9 cellular contexts compared by ENCODE assay signal in the genomic region with DNA sequence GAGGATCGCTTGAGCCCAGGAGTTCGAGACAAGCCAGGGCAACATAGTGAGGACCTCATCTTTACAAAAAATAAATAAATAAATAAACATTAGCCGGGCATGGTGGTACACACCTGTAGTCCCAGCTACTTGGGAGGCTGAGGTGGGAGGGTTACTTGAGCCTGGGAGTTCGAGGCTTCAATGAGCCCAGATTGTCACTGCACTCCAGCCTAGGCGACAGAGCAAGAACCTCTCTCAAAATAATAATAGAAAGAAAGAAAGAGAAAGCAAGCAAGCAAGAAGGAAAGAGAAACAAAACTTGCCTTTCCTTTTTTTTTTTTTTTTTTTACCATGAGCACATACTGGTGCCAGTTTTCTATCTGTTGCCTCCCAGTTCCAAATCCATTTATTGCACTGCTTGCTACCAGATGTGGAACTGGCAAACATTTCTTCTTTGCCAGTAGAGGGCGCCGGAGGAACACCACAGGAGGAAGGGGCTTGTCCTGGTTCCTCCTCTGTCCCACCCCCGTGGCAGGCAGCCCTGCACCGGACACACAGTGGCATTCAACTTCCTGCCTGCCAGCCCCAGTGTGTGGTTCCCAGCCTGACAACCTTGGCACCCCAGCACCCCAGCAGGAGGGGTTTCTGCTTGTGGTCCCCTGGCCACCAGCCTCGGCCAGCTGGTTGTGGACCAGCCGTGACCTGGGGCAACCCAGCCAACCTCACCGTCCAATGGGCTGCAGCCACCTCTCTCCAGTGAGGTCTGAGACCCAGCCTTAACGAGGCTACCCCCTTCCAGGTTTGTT. TPM values are rescaled to one million over a fixed set of nuclear protein-coding genes. Genes with fewer than 3 reads are reported as not detected.
DNase-seq lines count a peak whose midpoint lies in the region; ATAC-seq and TF ChIP-seq lines count a peak whose summit lies in the region.
"Not testable (repeated sequence)": the region's sequence is repeated elsewhere in the genome, so short reads cannot be mapped to it uniquely, and the experiment has no call there.
"Had no signal": no experiment of that assay in that cellular context is flagged by ENCODE, and none has a peak within 500 bp of the region (broad histone marks: within the 10 kb centered on the region; RNA-seq: fewer than 3 reads in every experiment).

No MANE protein-coding gene starts in this region.

- not testable (repeated sequence) for H3K4me3 ChIP-seq in HCT116 (replicated peaks in 1 of 2; ENCODE audit: low read depth in 1 of 2, low read length in 2 of 2); WERI-Rb-1 (ENCODE audit: low read depth, low read length); fibroblast of villous mesenchyme (ENCODE audit: low read depth, low read length)

- not testable (repeated sequence) for TF ChIP-seq POLR2A in HCT116 (IDR thresholded peaks at IDR 0.05; ENCODE audit: borderline replicate concordance, extremely low read depth, insufficient read depth, insufficient read length)

- not testable (repeated sequence) for H4K20me1 ChIP-seq in HCT116 (ENCODE audit: insufficient read depth)

- peak; percentile 59 for TF ChIP-seq RAD21 in HCT116 (IDR thresholded peaks at IDR 0.05; ENCODE audit: low read depth)

- not testable (repeated sequence) for H3K4me1 ChIP-seq in HCT116 (ENCODE audit: control insufficient read depth in 1 of 2, insufficient read depth in 2 of 2, low read length in 2 of 2)

- CTCF ChIA-PET in HCT116 (lab: Charles Lee), result not testable (repeated sequence)

- not testable (repeated sequence) for H3K27me3 Mint-ChIP-seq in nephron (ENCODE audit: low read depth)

- RAD21 ChIA-PET in HCT116 (lab: Charles Lee; ENCODE audit: low non-redundant PET in 1 of 2, low total read pairs in 2 of 2, uncharacterized antibody in 2 of 2, unreplicated experiment in 2 of 2), result not testable (repeated sequence)

- peak overlapping the region; percentile 79 to 83 (median 79) for H3K4me3 Mint-ChIP-seq in nephron

- peak; percentile 81 for ATAC-seq in HCT116

- intact Hi-C loops in HCT116 (cut with micrococcal nuclease), result not testable (repeated sequence)

- not testable (repeated sequence) for H3K9me3 Mint-ChIP-seq in nephron

- DNase-seq in Caki2 (ENCODE audit: low read depth) (peak; percentile 72), HCT116 (ENCODE audit: low read depth, low spot score) (peak; percentile 41), NCI-H524 treated with DMSO at 0.1 percent for 48 hours (lab: John Stamatoyannopoulos, UW) (peak; percentile 26), WERI-Rb-1 (peak; percentile 53), fibroblast of villous mesenchyme (ENCODE audit: low read depth) (peak; percentile 79)
- peak; percentile 69 for DNase-seq in activated naive CD4-positive, alpha-beta T cell treated with anti-CD3 and anti-CD28 coated beads, Interleukin-2, amount 50 U/mL, for 16 hours
- peak; percentile 38 to 50 for DNase-seq in stimulated activated CD8-positive, alpha-beta memory T cell treated with anti-CD3 and anti-CD28 coated beads, Interleukin-2, amount 100 ng/mL, for 1 hour (ENCODE audit: low read depth in 2 of 2)

- not testable (repeated sequence) for H3K36me3 Mint-ChIP-seq in nephron (ENCODE audit: low read depth)

- not testable (repeated sequence) for H2AFZ ChIP-seq in HCT116 (ENCODE audit: low read depth, low read length, poor library complexity, severe bottlenecking)

- not testable (repeated sequence) for H3K79me2 ChIP-seq in HCT116 (ENCODE audit: insufficient read depth, low read length)

- H3K27ac Mint-ChIP-seq in nephron, result not testable (repeated sequence)

- not testable (repeated sequence) for H3K9me2 ChIP-seq in HCT116 (ENCODE audit: insufficient read depth)

- H3K27ac ChIP-seq in HCT116 (ENCODE audit: low read depth, low read length); WERI-Rb-1: not testable (repeated sequence)

- not testable (repeated sequence) for H3K9ac ChIP-seq in HCT116 (ENCODE audit: low read length)

- in situ Hi-C loops in Caki2 (cut with HindIII; ENCODE audit: low pct_unique_long_range_greater_than_20kb, low sequenced_read_pairs), result not testable (repeated sequence)

- H3K27me3 ChIP-seq in HCT116 (ENCODE audit: insufficient read depth, low read length); WERI-Rb-1 (ENCODE audit: insufficient read depth, low read depth, severe bottlenecking): not testable (repeated sequence)

- not testable (repeated sequence) for H3K4me1 Mint-ChIP-seq in nephron

- not testable (repeated sequence) for H3K9me3 ChIP-seq in HCT116 (ENCODE audit: control insufficient read depth in 1 of 2, insufficient read depth in 1 of 2, low read depth in 1 of 2, low read length in 2 of 2); WERI-Rb-1 (ENCODE audit: severe bottlenecking)

- H3K36me3 ChIP-seq in HCT116 (ENCODE audit: control insufficient read depth in 1 of 2, insufficient read depth in 2 of 2, low read length in 2 of 2); WERI-Rb-1: not testable (repeated sequence)

- TF ChIP-seq CTCF in HCT116 (IDR thresholded peaks at IDR 0.05 in 2 of 3, conservative IDR thresholded peaks at IDR 0.05 in 1 of 3; ENCODE audit: borderline replicate concordance in 1 of 3, insufficient read depth in 1 of 3, low read depth in 2 of 3, low read length in 2 of 3) (peak; percentile 25 to 34 (median 32); a peak in 5 of 6 replicates), WERI-Rb-1 (IDR thresholded peaks at IDR 0.05; ENCODE audit: low read depth, low read length) (peak; percentile 15; the same call in 1 of the 2 replicates), fibroblast of villous mesenchyme (IDR thresholded peaks at IDR 0.05; ENCODE audit: insufficient read depth, low read depth, low read length) (peak; percentile 38), nephron (IDR thresholded peaks at IDR 0.05; ENCODE audit: unreplicated experiment in 3 of 3) (peak; percentile 34 to 43 (median 40))

- POLR2A ChIA-PET in HCT116 (lab: Charles Lee), result not testable (repeated sequence)

- BruUV-seq in HCT116 (replicated peaks; lab: Mats Ljungman, UMichigan), result not testable (repeated sequence)

- H3K4me2 ChIP-seq in HCT116 (ENCODE audit: low read length), result not testable (repeated sequence)

RNA-seq across cellular contexts. Expression of gene ATXN2L, which starts 20.4 kb away (rescaled TPM):
- total RNA-seq in Caki2 (2014; rRNA removed; shearing (Covaris generic); ENCODE audit: low replicate concordance), result 16.6 and 20.2 TPM in 2 replicates
- 264 TPM for total RNA-seq in HCT116 (2021; ENCODE audit: unreplicated experiment)
- 206 and 231 TPM in 2 replicates for polyA plus RNA-seq in HCT116 (2012)
- total RNA-seq in fibroblast of villous mesenchyme, result 51.4 and 60.2 TPM in 2 replicates

RNA-seq across cellular contexts. Expression of gene TUFM, which starts 43.7 kb away (rescaled TPM):
- total RNA-seq in Caki2 (2014; rRNA removed; shearing (Covaris generic); ENCODE audit: low replicate concordance), result 149 and 151 TPM in 2 replicates
- 361 TPM for total RNA-seq in HCT116 (2021; ENCODE audit: unreplicated experiment)
- polyA plus RNA-seq in HCT116 (2012), result 328 and 355 TPM in 2 replicates
- 89.5 and 94.6 TPM in 2 replicates for total RNA-seq in fibroblast of villous mesenchyme

RNA-seq across cellular contexts. Expression of gene NPIPB9, which starts 50.8 kb away (rescaled TPM):
- 1.0 TPM in 1 of 2 replicates, not detected in the other for total RNA-seq in Caki2 (2014; rRNA removed; shearing (Covaris generic); ENCODE audit: low replicate concordance)
- total RNA-seq in HCT116 (2021; ENCODE audit: unreplicated experiment) (1.1 TPM), fibroblast of villous mesenchyme (3.9 TPM in 2 replicates)
- 0.57 and 0.82 TPM in 2 replicates for polyA plus RNA-seq in HCT116 (2012)
- total RNA-seq: mucosa of gallbladder had no signal

Comparison
In these comparisons a context has a peak if more than half of its experiments do, and no peak if none do; other contexts are left out.
1. DNase-seq: peak in every context shown above with its lines; median percentile 79 in fibroblast of villous mesenchyme; 72 in Caki2; 69 in activated naive CD4-positive, alpha-beta T cell treated with anti-CD3 and anti-CD28 coated beads, Interleukin-2, amount 50 U/mL, for 16 hours; 53 in WERI-Rb-1; 44 in stimulated activated CD8-positive, alpha-beta memory T cell treated with anti-CD3 and anti-CD28 coated beads, Interleukin-2, amount 100 ng/mL, for 1 hour; 41 in HCT116; 26 in NCI-H524 treated with DMSO at 0.1 percent for 48 hours.